Comparison of ENCODE assay signal across 17 cellular contexts in genomic region chr6:111599259-111599658, GRCh38. TPM values are rescaled to one million over a fixed set of nuclear protein-coding genes. Genes with fewer than 3 reads are reported as not detected.
DNase-seq lines count a peak whose midpoint lies in the region; ATAC-seq and TF ChIP-seq lines count a peak whose summit lies in the region.
"Had no signal": no experiment of that assay in that cellular context is flagged by ENCODE, and none has a peak within 500 bp of the region (broad histone marks: within the 10 kb centered on the region; RNA-seq: fewer than 3 reads in every experiment).

No MANE protein-coding gene starts in this region.

- ATAC-seq in GM23338: no peak
- ATAC-seq in GM21737 (IDR thresholded peaks at IDR 0.05; ENCODE audit: unreplicated experiment): no peak
- ATAC-seq in HG03378 (IDR thresholded peaks at IDR 0.05; ENCODE audit: unreplicated experiment): no peak
- ATAC-seq in GM21723 (IDR thresholded peaks at IDR 0.05; ENCODE audit: unreplicated experiment): no peak
- ATAC-seq: activated naive CD4-positive, alpha-beta T cell treated with anti-CD3 and anti-CD28 coated beads, Interleukin-2, amount 50 U/mL, for 72 hours; mucosa of descending colon had no signal

- TF ChIP-seq EP300 in stomach (IDR thresholded peaks at IDR 0.05): no peak

- no peak overlapping the region for H2AFZ ChIP-seq in GM23338
- no peak overlapping the region for H2AFZ ChIP-seq in mesenchymal stem cell (ENCODE audit: low read depth, low read length)

- no peak overlapping the region for H3K4me3 ChIP-seq in GM23338
- H3K4me3 ChIP-seq in mesenchymal stem cell (ENCODE audit: insufficient read depth in 1 of 2, low read depth in 1 of 2, low read length in 2 of 2): no peak overlapping the region
- H3K4me3 ChIP-seq in stomach: no peak overlapping the region
- H3K4me3 ChIP-seq: mucosa of descending colon, Peyer's patch, thyroid gland had no signal

- intact Hi-C loops in stomach (cut with DNase I; ENCODE audit: low total_unique reads): no loop called here

- no peak for TF ChIP-seq CTCF in GM23338 (conservative IDR thresholded peaks at IDR 0.05; ENCODE audit: low read depth in 2 of 2)
- no peak for TF ChIP-seq CTCF in stomach (IDR thresholded peaks at IDR 0.05)

- no peaks in the 10 kb centered on the region for H3K27me3 ChIP-seq in GM23338 (ENCODE audit: insufficient read depth)
- H3K27me3 ChIP-seq in mesenchymal stem cell (ENCODE audit: control insufficient read depth in 1 of 2, insufficient read depth in 1 of 2, low read length in 2 of 2): no peaks in the 10 kb centered on the region
- no peaks in the 10 kb centered on the region for H3K27me3 ChIP-seq in stomach
- H3K27me3 ChIP-seq: Peyer's patch, thyroid gland had no signal

- peaks cover 2% of the 10 kb centered on the region; the same call in 1 of the 3 replicates for H3K36me3 Mint-ChIP-seq in GM23338 (ENCODE audit: low read depth)

- no peak for DNase-seq in GM23338 (ENCODE audit: low spot score)
- no peak for DNase-seq in caudate nucleus (lab: John Stamatoyannopoulos, UW)
- DNase-seq in mesenchymal stem cell: no peak
- no peak for DNase-seq in stomach
- no peak for DNase-seq in HuH-7.5 (ENCODE audit: low spot score)
- DNase-seq: activated CD4-positive, CD25-positive, alpha-beta regulatory T cell; H9; mucosa of descending colon; MV-4-11; NCI-H2107; thyroid gland had no signal

- no peak overlapping the region for H3K14ac ChIP-seq in mesenchymal stem cell (ENCODE audit: low read length in 2 of 2)

- peaks cover 3% of the 10 kb centered on the region for H3K27me3 Mint-ChIP-seq in GM23338 (ENCODE audit: insufficient read depth, low read depth, poor library complexity)

- H3K79me2 ChIP-seq in GM23338 (replicated peaks; ENCODE audit: insufficient read depth): peaks cover 15% of the 10 kb centered on the region

- H3K18ac ChIP-seq in mesenchymal stem cell (ENCODE audit: low read depth in 1 of 2, low read length in 2 of 2): no peak overlapping the region

- no peak overlapping the region for H3K4me2 ChIP-seq in GM23338
- H3K4me2 ChIP-seq in mesenchymal stem cell (ENCODE audit: low read length, poor library complexity, severe bottlenecking): no peak overlapping the region

- H3K9ac ChIP-seq in mesenchymal stem cell (ENCODE audit: low read length): peak overlapping the region; percentile 63

- H3K4ac ChIP-seq in mesenchymal stem cell (ENCODE audit: low read depth in 1 of 2, low read length in 2 of 2): peak overlapping the region in 1 of 2 experiments; percentile 62

- H2AK5ac ChIP-seq in mesenchymal stem cell (ENCODE audit: low read length, severe bottlenecking): no peak overlapping the region

- H2BK5ac ChIP-seq in mesenchymal stem cell (ENCODE audit: low read depth, low read length, poor library complexity, severe bottlenecking): no peak overlapping the region

- H4K8ac ChIP-seq in mesenchymal stem cell (ENCODE audit: low read length): no peak overlapping the region

- no peak overlapping the region for H3K23ac ChIP-seq in mesenchymal stem cell (ENCODE audit: low read length in 2 of 2)

- H2BK12ac ChIP-seq in mesenchymal stem cell (ENCODE audit: low read length in 2 of 2): peak overlapping the region in 1 of 2 experiments; percentile 59

- H3K27ac ChIP-seq in GM23338 (ENCODE audit: low read depth) (no peak overlapping the region), caudate nucleus (ENCODE audit: low read depth, low read length) (peak overlapping the region; percentile 31), mesenchymal stem cell (ENCODE audit: low read length, poor library complexity, severe bottlenecking) (no peak overlapping the region), stomach (peak overlapping the region in 4 of 5 donors; percentile 94 to 99 (median 96))

- H2BK120ac ChIP-seq in mesenchymal stem cell (ENCODE audit: low read depth, low read length): no peak overlapping the region

- no peaks in the 10 kb centered on the region for H3K36me3 ChIP-seq in GM23338 (ENCODE audit: insufficient read depth)
- peaks cover 0 to 64% of the 10 kb centered on the region in 2 experiments for H3K36me3 ChIP-seq in mesenchymal stem cell (ENCODE audit: control insufficient read depth in 1 of 2, insufficient read depth in 2 of 2, low read depth in 1 of 2, low read length in 2 of 2)
- peaks cover 0 to 25% (median 14%) of the 10 kb centered on the region in 4 donors for H3K36me3 ChIP-seq in stomach
- H3K36me3 ChIP-seq: Peyer's patch, thyroid gland had no signal

- no peak overlapping the region for H2BK15ac ChIP-seq in mesenchymal stem cell (ENCODE audit: low read depth, poor library complexity, severe bottlenecking)

- peaks cover 31% of the 10 kb centered on the region for H3K4me1 Mint-ChIP-seq in GM23338

- peaks cover 29% of the 10 kb centered on the region for H3K4me1 ChIP-seq in GM23338 (ENCODE audit: insufficient read depth)
- peaks cover 14% of the 10 kb centered on the region for H3K4me1 ChIP-seq in mesenchymal stem cell (ENCODE audit: control insufficient read depth, insufficient read depth, low read depth, low read length)
- peaks cover 54 to 84% (median 70%) of the 10 kb centered on the region in 4 donors for H3K4me1 ChIP-seq in stomach

- no peaks in the 10 kb centered on the region for H3K9me3 ChIP-seq in mesenchymal stem cell (ENCODE audit: control insufficient read depth, low read length)
- H3K9me3 ChIP-seq in stomach: no peaks in the 10 kb centered on the region
- H3K9me3 ChIP-seq: mucosa of descending colon, Peyer's patch, thyroid gland had no signal

- TF ChIP-seq POLR2A in stomach (IDR thresholded peaks at IDR 0.05): no peak

- H3K27ac Mint-ChIP-seq in GM23338: peak overlapping the region; percentile 25
- H3K27ac Mint-ChIP-seq: T-helper 1 cell treated with Interleukin-12 subunit alpha and Interleukin-12 subunit beta and Interleukin-4 antibody, amounts not matched to agents 30 μg/mL and 1 μg/mL, for 36 hours had no signal

- 96% methylated on average over 3 of the region's 3 CpGs for WGBS in mesenchymal stem cell
- 70 to 84% (median 77%) methylated on average over 3 of the region's 3 CpGs for WGBS in stomach, 5 donors

- no peak overlapping the region for H3K4me3 Mint-ChIP-seq in GM23338
- H3K4me3 Mint-ChIP-seq: H9; T-helper 1 cell treated with Interleukin-12 subunit alpha and Interleukin-12 subunit beta and Interleukin-4 antibody, amounts not matched to agents 30 μg/mL and 1 μg/mL, for 36 hours had no signal

- H3K9me3 Mint-ChIP-seq in GM23338: no peaks in the 10 kb centered on the region
- H3K9me3 Mint-ChIP-seq: activated naive CD4-positive, alpha-beta T cell treated with anti-CD3 and anti-CD28 coated beads, Interleukin-2, amount 50 U/mL, for 72 hours; H9; T-helper 1 cell treated with Interleukin-12 subunit alpha and Interleukin-12 subunit beta and Interleukin-4 antibody, amounts not matched to agents 30 μg/mL and 1 μg/mL, for 36 hours had no signal

- H3K9me2 ChIP-seq in GM23338 (ENCODE audit: insufficient read depth): no peaks in the 10 kb centered on the region

- H3K79me1 ChIP-seq in mesenchymal stem cell (replicated peaks; ENCODE audit: low read length, poor library complexity, severe bottlenecking): peaks cover 33% of the 10 kb centered on the region

- H3F3A ChIP-seq in GM23338 (replicated peaks; ENCODE audit: low read depth): no peaks in the 10 kb centered on the region

- H4K91ac ChIP-seq in mesenchymal stem cell (ENCODE audit: low read length): no peak overlapping the region

- 0 out of 2 replicates have a peak, but pooled peaks cover 3% of the 10 kb centered on the region for H4K20me1 ChIP-seq in GM23338 (replicated peaks; ENCODE audit: insufficient read depth)

TF ChIP-seq in GM23338, 12 proteins besides CTCF, POLR2A, EP300 and RAD21:
- no peak for TF ChIP-seq ZNF114 (CRISPR knock-in tag; IDR thresholded peaks at IDR 0.05)

RNA-seq across cellular contexts. Expression of gene TRAF3IP2, which starts 6.4 kb away (rescaled TPM):
- total RNA-seq in GM23338 (2014; rRNA removed; shearing (Covaris generic)): 29.5 and 34.0 TPM in 2 replicates
- polyA plus RNA-seq in GM23338 (2016; fragmentation: Nextera tagmentation; extraction: Ambion mirVana): 22.2 and 23.8 TPM in 2 replicates
- polyA plus RNA-seq in mesenchymal stem cell (2013, experiment 1 of 2): 12.5 TPM
- polyA plus RNA-seq in mesenchymal stem cell (2013, experiment 2 of 2): 13.1 TPM
- 10 to 100 TPM; 11.1 to 87.2 (median 23.5) TPM for total RNA-seq in stomach
- polyA plus RNA-seq in stomach: 10 to 100 TPM; 40.6 to 64.4 (median 62.5) TPM

Comparison
In these comparisons a context has a peak if more than half of its experiments do, and no peak if none do; other contexts are left out.
1. H3K27ac ChIP-seq: peak in caudate nucleus (single experiment) and stomach (4 of 5); none in GM23338 (single experiment) and mesenchymal stem cell (single experiment).